In the genomic region with DNA sequence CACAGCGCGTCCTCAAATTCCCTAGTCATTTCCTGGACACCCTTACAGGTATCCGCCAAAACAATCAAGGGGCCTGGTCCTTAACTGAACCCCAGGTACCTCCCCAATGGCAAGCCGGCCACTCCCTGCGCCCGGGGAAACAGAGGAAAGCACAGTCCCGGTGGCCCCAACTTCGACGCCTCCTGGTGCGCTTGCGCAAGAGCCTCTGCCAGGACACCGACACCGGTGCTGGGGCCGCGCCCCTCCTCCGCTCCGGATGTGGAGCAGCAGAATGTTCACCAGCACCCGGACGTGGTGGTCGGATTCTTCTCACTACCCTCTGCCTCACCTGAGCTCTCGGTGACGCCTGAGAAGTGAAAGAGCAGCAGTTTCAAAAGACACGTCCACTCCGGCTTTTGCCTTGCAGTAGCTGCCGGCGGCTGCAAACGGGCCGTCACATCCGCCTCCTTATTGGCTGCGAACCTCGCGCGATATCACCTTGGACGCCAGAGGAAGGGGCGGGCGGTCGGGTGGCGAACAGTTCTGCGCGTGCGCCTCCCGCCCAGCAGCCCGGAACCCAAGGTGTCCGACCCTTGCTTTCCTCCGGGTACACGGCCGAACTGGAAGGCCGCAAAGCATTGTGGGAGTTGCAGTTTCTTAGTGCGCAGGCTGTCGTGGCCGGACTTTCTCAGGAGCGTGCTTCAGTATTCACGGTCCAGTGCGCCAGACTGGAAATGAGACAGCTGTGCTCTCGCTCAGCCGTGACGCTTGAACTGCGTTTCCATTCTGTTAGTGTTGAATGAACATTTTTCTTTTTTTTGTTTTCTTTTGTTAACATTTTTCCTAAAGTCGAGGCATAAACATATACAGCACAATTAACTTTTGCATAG, we compare ENCODE assay signal across 1 cellular context.
TF ChIP-seq lines count a peak whose summit lies in the region.

A gene with protein sequence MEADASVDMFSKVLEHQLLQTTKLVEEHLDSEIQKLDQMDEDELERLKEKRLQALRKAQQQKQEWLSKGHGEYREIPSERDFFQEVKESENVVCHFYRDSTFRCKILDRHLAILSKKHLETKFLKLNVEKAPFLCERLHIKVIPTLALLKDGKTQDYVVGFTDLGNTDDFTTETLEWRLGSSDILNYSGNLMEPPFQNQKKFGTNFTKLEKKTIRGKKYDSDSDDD (minus strand): TSS at position 423 of the 869 bp plus-strand sequence. CDS start 3,123 bp downstream, outside the sequence.

TF ChIP-seq in HepG2, 621 proteins besides CTCF, POLR2A, EP300 and RAD21 (continued from another document and continues in another):
- TF ChIP-seq, protein P1, sequence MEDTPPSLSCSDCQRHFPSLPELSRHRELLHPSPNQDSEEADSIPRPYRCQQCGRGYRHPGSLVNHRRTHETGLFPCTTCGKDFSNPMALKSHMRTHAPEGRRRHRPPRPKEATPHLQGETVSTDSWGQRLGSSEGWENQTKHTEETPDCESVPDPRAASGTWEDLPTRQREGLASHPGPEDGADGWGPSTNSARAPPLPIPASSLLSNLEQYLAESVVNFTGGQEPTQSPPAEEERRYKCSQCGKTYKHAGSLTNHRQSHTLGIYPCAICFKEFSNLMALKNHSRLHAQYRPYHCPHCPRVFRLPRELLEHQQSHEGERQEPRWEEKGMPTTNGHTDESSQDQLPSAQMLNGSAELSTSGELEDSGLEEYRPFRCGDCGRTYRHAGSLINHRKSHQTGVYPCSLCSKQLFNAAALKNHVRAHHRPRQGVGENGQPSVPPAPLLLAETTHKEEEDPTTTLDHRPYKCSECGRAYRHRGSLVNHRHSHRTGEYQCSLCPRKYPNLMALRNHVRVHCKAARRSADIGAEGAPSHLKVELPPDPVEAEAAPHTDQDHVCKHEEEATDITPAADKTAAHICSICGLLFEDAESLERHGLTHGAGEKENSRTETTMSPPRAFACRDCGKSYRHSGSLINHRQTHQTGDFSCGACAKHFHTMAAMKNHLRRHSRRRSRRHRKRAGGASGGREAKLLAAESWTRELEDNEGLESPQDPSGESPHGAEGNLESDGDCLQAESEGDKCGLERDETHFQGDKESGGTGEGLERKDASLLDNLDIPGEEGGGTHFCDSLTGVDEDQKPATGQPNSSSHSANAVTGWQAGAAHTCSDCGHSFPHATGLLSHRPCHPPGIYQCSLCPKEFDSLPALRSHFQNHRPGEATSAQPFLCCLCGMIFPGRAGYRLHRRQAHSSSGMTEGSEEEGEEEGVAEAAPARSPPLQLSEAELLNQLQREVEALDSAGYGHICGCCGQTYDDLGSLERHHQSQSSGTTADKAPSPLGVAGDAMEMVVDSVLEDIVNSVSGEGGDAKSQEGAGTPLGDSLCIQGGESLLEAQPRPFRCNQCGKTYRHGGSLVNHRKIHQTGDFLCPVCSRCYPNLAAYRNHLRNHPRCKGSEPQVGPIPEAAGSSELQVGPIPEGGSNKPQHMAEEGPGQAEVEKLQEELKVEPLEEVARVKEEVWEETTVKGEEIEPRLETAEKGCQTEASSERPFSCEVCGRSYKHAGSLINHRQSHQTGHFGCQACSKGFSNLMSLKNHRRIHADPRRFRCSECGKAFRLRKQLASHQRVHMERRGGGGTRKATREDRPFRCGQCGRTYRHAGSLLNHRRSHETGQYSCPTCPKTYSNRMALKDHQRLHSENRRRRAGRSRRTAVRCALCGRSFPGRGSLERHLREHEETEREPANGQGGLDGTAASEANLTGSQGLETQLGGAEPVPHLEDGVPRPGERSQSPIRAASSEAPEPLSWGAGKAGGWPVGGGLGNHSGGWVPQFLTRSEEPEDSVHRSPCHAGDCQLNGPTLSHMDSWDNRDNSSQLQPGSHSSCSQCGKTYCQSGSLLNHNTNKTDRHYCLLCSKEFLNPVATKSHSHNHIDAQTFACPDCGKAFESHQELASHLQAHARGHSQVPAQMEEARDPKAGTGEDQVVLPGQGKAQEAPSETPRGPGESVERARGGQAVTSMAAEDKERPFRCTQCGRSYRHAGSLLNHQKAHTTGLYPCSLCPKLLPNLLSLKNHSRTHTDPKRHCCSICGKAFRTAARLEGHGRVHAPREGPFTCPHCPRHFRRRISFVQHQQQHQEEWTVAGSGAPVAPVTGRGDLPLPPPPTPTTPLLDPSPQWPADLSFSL (CRISPR knock-in tag; IDR thresholded peaks at IDR 0.05): no peak
- TF ChIP-seq RFX3 (CRISPR knock-in tag; IDR thresholded peaks at IDR 0.05) (peak; percentile 28; the same call in 1 of the 2 replicates), MAF1 (CRISPR knock-in tag; IDR thresholded peaks at IDR 0.05; ENCODE audit: borderline replicate concordance) (0 out of 2 replicates have a peak, but pooled peaks have one; percentile 18), CBX1 (IDR thresholded peaks at IDR 0.05; ENCODE audit: low read depth) (peak; percentile 65), RELA (CRISPR knock-in tag; IDR thresholded peaks at IDR 0.05) (no peak; the same call in 1 of the 2 replicates), KDM1A (CRISPR knock-in tag; IDR thresholded peaks at IDR 0.05) (no peak), ZNF841 (CRISPR knock-in tag; IDR thresholded peaks at IDR 0.05; ENCODE audit: borderline replicate concordance) (no peak), TMF1 (CRISPR knock-in tag; IDR thresholded peaks at IDR 0.05; ENCODE audit: low read depth) (no peak), ZKSCAN8 (CRISPR knock-in tag; IDR thresholded peaks at IDR 0.05; ENCODE audit: borderline replicate concordance) (peak; percentile 88; the same call in 1 of the 2 replicates), ZNF253 (CRISPR knock-in tag; IDR thresholded peaks at IDR 0.05; ENCODE audit: borderline replicate concordance) (no peak), NCOA1 (CRISPR knock-in tag; IDR thresholded peaks at IDR 0.05) (no peak), AHR (CRISPR knock-in tag; IDR thresholded peaks at IDR 0.05) (peak; percentile 39; the same call in 1 of the 2 replicates), SNAI1 (CRISPR knock-in tag; IDR thresholded peaks at IDR 0.05; ENCODE audit: borderline replicate concordance) (no peak)
- TF ChIP-seq, protein P2, sequence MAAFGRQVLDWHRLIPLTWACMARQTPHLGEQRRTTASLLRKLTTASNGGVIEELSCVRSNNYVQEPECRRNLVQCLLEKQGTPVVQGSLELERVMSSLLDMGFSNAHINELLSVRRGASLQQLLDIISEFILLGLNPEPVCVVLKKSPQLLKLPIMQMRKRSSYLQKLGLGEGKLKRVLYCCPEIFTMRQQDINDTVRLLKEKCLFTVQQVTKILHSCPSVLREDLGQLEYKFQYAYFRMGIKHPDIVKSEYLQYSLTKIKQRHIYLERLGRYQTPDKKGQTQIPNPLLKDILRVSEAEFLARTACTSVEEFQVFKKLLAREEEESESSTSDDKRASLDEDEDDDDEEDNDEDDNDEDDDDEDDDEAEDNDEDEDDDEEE (CRISPR knock-in tag; IDR thresholded peaks at IDR 0.05): no peak
- TF ChIP-seq, protein P3, sequence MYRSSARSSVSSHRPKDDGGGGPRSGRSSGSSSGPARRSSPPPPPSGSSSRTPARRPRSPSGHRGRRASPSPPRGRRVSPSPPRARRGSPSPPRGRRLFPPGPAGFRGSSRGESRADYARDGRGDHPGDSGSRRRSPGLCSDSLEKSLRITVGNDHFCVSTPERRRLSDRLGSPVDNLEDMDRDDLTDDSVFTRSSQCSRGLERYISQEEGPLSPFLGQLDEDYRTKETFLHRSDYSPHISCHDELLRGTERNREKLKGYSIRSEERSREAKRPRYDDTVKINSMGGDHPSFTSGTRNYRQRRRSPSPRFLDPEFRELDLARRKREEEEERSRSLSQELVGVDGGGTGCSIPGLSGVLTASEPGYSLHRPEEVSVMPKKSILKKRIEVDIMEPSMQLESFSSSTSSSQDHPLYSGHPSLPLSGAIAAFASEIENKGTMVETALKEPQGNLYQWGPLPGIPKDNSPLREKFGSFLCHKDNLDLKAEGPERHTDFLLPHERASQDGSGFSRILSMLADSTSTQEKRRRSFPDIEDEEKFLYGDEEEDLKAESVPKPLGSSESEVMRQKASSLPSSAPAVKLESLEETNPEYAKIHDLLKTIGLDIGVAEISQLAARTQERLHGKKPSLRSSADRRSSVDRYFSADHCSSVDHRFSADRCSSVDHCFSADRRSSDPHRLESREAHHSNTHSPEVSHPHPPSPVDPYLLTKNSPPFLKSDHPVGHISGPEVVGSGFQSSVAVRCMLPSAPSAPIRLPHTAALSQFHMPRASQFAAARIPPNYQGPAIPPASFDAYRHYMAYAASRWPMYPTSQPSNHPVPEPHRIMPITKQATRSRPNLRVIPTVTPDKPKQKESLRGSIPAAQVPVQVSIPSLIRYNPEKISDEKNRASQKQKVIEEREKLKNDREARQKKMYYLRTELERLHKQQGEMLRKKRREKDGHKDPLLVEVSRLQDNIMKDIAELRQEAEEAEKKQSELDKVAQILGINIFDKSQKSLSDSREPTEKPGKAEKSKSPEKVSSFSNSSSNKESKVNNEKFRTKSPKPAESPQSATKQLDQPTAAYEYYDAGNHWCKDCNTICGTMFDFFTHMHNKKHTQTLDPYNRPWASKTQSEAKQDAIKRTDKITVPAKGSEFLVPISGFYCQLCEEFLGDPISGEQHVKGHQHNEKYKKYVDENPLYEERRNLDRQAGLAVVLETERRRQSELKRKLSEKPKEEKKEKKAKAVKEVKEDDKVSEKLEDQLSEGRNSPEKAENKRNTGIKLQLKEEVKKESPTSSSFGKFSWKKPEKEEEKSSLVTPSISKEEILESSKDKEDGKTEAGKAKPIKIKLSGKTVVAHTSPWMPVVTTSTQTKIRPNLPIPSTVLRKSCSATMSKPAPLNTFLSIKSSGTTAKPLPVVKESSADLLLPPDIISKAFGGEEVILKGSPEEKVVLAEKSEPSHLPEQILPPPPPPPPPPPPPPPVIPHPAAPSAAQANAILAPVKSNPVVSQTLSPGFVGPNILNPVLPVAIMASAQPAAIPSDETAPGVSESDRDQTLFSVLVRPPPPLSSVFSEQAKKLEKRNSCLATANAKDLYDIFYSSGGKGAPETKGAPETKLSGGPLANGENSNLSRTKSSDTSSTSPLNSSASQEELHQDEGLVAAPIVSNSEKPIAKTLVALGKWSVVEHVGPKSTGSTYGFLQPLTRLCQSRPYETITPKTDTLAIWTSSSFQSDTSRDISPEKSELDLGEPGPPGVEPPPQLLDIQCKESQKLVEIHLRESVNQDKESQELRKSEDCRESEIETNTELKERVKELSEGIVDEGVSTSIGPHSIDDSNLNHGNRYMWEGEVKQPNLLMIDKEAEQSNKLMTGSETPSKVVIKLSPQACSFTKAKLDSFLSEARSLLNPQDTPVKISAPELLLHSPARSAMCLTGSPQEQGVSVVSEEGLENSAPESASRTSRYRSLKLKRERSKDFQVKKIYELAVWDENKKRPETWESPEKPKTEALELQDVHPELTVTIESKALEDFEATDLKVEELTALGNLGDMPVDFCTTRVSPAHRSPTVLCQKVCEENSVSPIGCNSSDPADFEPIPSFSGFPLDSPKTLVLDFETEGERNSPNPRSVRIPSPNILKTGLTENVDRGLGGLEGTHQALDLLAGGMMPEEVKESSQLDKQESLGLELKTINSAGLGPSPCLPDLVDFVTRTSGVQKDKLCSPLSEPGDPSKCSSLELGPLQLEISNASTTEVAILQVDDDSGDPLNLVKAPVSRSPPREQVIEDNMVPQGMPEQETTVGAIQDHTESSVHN (CRISPR knock-in tag; IDR thresholded peaks at IDR 0.05): peak; percentile 31; the same call in 1 of the 2 replicates
- TF ChIP-seq, protein P4, sequence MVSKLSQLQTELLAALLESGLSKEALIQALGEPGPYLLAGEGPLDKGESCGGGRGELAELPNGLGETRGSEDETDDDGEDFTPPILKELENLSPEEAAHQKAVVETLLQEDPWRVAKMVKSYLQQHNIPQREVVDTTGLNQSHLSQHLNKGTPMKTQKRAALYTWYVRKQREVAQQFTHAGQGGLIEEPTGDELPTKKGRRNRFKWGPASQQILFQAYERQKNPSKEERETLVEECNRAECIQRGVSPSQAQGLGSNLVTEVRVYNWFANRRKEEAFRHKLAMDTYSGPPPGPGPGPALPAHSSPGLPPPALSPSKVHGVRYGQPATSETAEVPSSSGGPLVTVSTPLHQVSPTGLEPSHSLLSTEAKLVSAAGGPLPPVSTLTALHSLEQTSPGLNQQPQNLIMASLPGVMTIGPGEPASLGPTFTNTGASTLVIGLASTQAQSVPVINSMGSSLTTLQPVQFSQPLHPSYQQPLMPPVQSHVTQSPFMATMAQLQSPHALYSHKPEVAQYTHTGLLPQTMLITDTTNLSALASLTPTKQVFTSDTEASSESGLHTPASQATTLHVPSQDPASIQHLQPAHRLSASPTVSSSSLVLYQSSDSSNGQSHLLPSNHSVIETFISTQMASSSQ (IDR thresholded peaks at IDR 0.05; ENCODE audit: low read depth): 0 out of 2 replicates have a peak, but pooled peaks have one; percentile 17
- TF ChIP-seq, protein P4 (CRISPR knock-in tag; IDR thresholded peaks at IDR 0.05; ENCODE audit: borderline replicate concordance): peak; percentile 88; the same call in 1 of the 2 replicates
- TF ChIP-seq, protein P5, sequence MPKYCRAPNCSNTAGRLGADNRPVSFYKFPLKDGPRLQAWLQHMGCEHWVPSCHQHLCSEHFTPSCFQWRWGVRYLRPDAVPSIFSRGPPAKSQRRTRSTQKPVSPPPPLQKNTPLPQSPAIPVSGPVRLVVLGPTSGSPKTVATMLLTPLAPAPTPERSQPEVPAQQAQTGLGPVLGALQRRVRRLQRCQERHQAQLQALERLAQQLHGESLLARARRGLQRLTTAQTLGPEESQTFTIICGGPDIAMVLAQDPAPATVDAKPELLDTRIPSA (CRISPR knock-in tag; IDR thresholded peaks at IDR 0.05; ENCODE audit: borderline replicate concordance): no peak; the same call in 1 of the 2 replicates
- TF ChIP-seq, protein P6, sequence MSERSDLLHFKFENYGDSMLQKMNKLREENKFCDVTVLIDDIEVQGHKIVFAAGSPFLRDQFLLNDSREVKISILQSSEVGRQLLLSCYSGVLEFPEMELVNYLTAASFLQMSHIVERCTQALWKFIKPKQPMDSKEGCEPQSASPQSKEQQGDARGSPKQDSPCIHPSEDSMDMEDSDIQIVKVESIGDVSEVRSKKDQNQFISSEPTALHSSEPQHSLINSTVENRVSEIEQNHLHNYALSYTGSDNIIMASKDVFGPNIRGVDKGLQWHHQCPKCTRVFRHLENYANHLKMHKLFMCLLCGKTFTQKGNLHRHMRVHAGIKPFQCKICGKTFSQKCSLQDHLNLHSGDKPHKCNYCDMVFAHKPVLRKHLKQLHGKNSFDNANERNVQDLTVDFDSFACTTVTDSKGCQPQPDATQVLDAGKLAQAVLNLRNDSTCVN (CRISPR knock-in tag; IDR thresholded peaks at IDR 0.05; ENCODE audit: borderline replicate concordance): peak; percentile 96
- TF ChIP-seq, protein P7, sequence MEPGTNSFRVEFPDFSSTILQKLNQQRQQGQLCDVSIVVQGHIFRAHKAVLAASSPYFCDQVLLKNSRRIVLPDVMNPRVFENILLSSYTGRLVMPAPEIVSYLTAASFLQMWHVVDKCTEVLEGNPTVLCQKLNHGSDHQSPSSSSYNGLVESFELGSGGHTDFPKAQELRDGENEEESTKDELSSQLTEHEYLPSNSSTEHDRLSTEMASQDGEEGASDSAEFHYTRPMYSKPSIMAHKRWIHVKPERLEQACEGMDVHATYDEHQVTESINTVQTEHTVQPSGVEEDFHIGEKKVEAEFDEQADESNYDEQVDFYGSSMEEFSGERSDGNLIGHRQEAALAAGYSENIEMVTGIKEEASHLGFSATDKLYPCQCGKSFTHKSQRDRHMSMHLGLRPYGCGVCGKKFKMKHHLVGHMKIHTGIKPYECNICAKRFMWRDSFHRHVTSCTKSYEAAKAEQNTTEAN (CRISPR knock-in tag; conservative IDR thresholded peaks at IDR 0.05): 0 out of 2 replicates have a peak, but pooled peaks have one; percentile 62
